8 cellular contexts compared by ENCODE assay signal in genomic region chr19:40347476-40348124, GRCh38. TPM values are rescaled to one million over a fixed set of nuclear protein-coding genes. Genes with fewer than 3 reads are reported as not detected.
DNase-seq lines count a peak whose midpoint lies in the region; ATAC-seq, FAIRE-seq and TF ChIP-seq lines count a peak whose summit lies in the region.

No MANE protein-coding gene starts in this region.

- H3K27ac Mint-ChIP-seq in astrocyte (ENCODE audit: unreplicated experiment): peak overlapping the region; percentile 91

- peak overlapping the region; percentile 86 for H3K9ac ChIP-seq in astrocyte (ENCODE audit: low read length)

- H3K9me3 ChIP-seq in heart right ventricle (no peaks in the 10 kb centered on the region), astrocyte (ENCODE audit: insufficient read depth, low read depth, low read length) (no peaks in the 10 kb centered on the region), lower lobe of right lung (no peaks in the 10 kb centered on the region), vagina (no peaks in the 10 kb centered on the region)

- H3K4me1 ChIP-seq in heart right ventricle (peaks cover 4 to 51% (median 32%) of the 10 kb centered on the region in 9 donors), astrocyte (ENCODE audit: insufficient read depth, low read length) (peaks cover 8% of the 10 kb centered on the region), lower lobe of right lung (peaks cover 21% of the 10 kb centered on the region), vagina (peaks cover 32% of the 10 kb centered on the region)

- peaks cover 16% of the 10 kb centered on the region for H4K20me1 ChIP-seq in astrocyte (ENCODE audit: insufficient read depth, low read length)

- H3K4me3 ChIP-seq in heart right ventricle: peak overlapping the region; percentile 59 to 91 (median 76)
- H3K4me3 ChIP-seq in astrocyte (ENCODE audit: insufficient read depth, low read depth, low read length): peak overlapping the region; percentile 88
- H3K4me3 ChIP-seq in lower lobe of right lung: peak overlapping the region; percentile 79
- peak overlapping the region; percentile 55 to 80 for H3K4me3 ChIP-seq in vagina

- peak overlapping the region in 9 of 10 donors; percentile 61 to 88 (median 80) for H3K27ac ChIP-seq in heart right ventricle
- H3K27ac ChIP-seq in astrocyte (ENCODE audit: low read depth, low read length): peak overlapping the region; percentile 59
- peak overlapping the region; percentile 78 for H3K27ac ChIP-seq in lower lobe of right lung
- peak overlapping the region; percentile 61 for H3K27ac ChIP-seq in vagina

- no peak for DNase-seq in heart right ventricle
- no peak for DNase-seq in left cardiac atrium
- DNase-seq in astrocyte (ENCODE audit: low read depth): no peak
- DNase-seq in lower lobe of right lung: no peak
- no peak for DNase-seq in vagina (ENCODE audit: extremely low spot score in 2 of 2)
- no peak for DNase-seq in stimulated activated CD4-positive, alpha-beta T cell treated with anti-CD3 and anti-CD28 coated beads, Interleukin-2, amount 100 ng/mL, for 48 hours
- DNase-seq in NCI-H2081 treated with DMSO at 0.1 percent for 48 hours (lab: John Stamatoyannopoulos, UW): no peak

- no peak for TF ChIP-seq POLR2A in vagina (IDR thresholded peaks at IDR 0.05)

- TF ChIP-seq CTCF in heart right ventricle (IDR thresholded peaks at IDR 0.05) (no peak), astrocyte (IDR thresholded peaks at IDR 0.05; ENCODE audit: insufficient read depth, low read depth, low read length) (no peak), lower lobe of right lung (IDR thresholded peaks at IDR 0.05) (no peak), vagina (IDR thresholded peaks at IDR 0.05) (no peak)

- ATAC-seq in heart right ventricle (no peak), left cardiac atrium (no peak), lower lobe of right lung (no peak), GM19467 (IDR thresholded peaks at IDR 0.05; ENCODE audit: unreplicated experiment) (no peak)

- WGBS in heart right ventricle, 2 donors: 15 to 19% methylated on average over 20 of the region's 20 CpGs

- H3K4me3 Mint-ChIP-seq in astrocyte (ENCODE audit: unreplicated experiment): peak overlapping the region; percentile 95

- H2AFZ ChIP-seq in astrocyte (ENCODE audit: low read depth, low read length): peak overlapping the region; percentile 86

- no peak for FAIRE-seq in astrocyte (lab: Jason Lieb, UNC)

- H3K36me3 Mint-ChIP-seq in astrocyte (ENCODE audit: low read depth, unreplicated experiment): no peaks in the 10 kb centered on the region

- peaks cover 0 to 6% (median 0%) of the 10 kb centered on the region in 9 donors for H3K36me3 ChIP-seq in heart right ventricle
- no peaks in the 10 kb centered on the region for H3K36me3 ChIP-seq in astrocyte (ENCODE audit: insufficient read depth, low read length)
- peaks cover 4% of the 10 kb centered on the region for H3K36me3 ChIP-seq in lower lobe of right lung
- H3K36me3 ChIP-seq in vagina: no peaks in the 10 kb centered on the region

- peaks cover 3% of the 10 kb centered on the region for H3K9me3 Mint-ChIP-seq in astrocyte (ENCODE audit: unreplicated experiment)

- peaks cover 52% of the 10 kb centered on the region for H3K79me2 ChIP-seq in astrocyte (ENCODE audit: insufficient read depth, low read length)

- H3K4me1 Mint-ChIP-seq in astrocyte (ENCODE audit: low read depth, unreplicated experiment): peaks cover 5% of the 10 kb centered on the region

- H3K27me3 ChIP-seq in heart right ventricle (no peaks in the 10 kb centered on the region), astrocyte (ENCODE audit: insufficient read depth, low read length) (no peaks in the 10 kb centered on the region), lower lobe of right lung (ENCODE audit: low read depth) (no peaks in the 10 kb centered on the region), vagina (no peaks in the 10 kb centered on the region)

- H3K4me2 ChIP-seq in astrocyte (ENCODE audit: low read length): peak overlapping the region; percentile 98

- H3K27me3 Mint-ChIP-seq in astrocyte (ENCODE audit: low read depth, unreplicated experiment): no peaks in the 10 kb centered on the region

- intact Hi-C loops in heart right ventricle (cut with DNase I) (loop anchor here in 5 of 10 donors (2.0 to 10.0 kb wide), 5 partner anchors 73 to 97 kb away; partner anchors contain the start of genes SERTAD1 (in 2 of the 5) and SERTAD3 (in 2 of the 5)), left cardiac atrium (cut with DNase I) (no loop called here), lower lobe of right lung (cut with DNase I) (no loop called here), vagina (cut with DNase I) (no loop called here)

RNA-seq across cellular contexts. Expression of gene C19orf47, which starts 0.6 kb away (rescaled TPM):
- 100 to 1,000 TPM; 138 to 227 (median 145) TPM for total RNA-seq in heart right ventricle
- 100 to 1,000 TPM; 234 to 347 TPM for polyA plus RNA-seq in heart right ventricle
- total RNA-seq in left cardiac atrium: 100 to 1,000 TPM in 1 of 2 donors, 10 to 100 TPM in 1; 96.5 to 127 TPM
- total RNA-seq in astrocyte: 18.2 and 20.6 TPM in 2 replicates
- 15.7 TPM for total RNA-seq in lower lobe of right lung
- 17.4 TPM for total RNA-seq in vagina

RNA-seq across cellular contexts. Expression of gene PLD3, which starts 0.9 kb away (rescaled TPM):
- total RNA-seq in heart right ventricle (100 to 1,000 TPM; 136 to 238 (median 181) TPM), left cardiac atrium (100 to 1,000 TPM; 193 to 202 TPM), astrocyte (728 and 882 TPM in 2 replicates), lower lobe of right lung (355 TPM), vagina (177 TPM)
- 100 to 1,000 TPM; 116 to 148 TPM for polyA plus RNA-seq in heart right ventricle

RNA-seq across cellular contexts. Expression of gene HIPK4, which starts 42.4 kb away (rescaled TPM):
- total RNA-seq in heart right ventricle: under 1 TPM in 2 of 10 donors, not detected in 8; 0.10 to 0.15 TPM
- polyA plus RNA-seq in heart right ventricle: under 1 TPM in 1 of 2 donors, not detected in 1; 0.09 TPM
- total RNA-seq in left cardiac atrium: under 1 TPM; 0.09 to 0.10 TPM
- 0.12 TPM in 1 of 2 replicates, not detected in the other for total RNA-seq in astrocyte
- total RNA-seq in lower lobe of right lung: 0.21 TPM
- total RNA-seq in vagina: 0.74 TPM
